8 cellular contexts compared by ENCODE assay signal in genomic region chr1:16493731-16494130, GRCh38. TPM values are rescaled to one million over a fixed set of nuclear protein-coding genes. Genes with fewer than 3 reads are reported as not detected.
"Had no signal": no experiment of that assay in that cellular context is flagged by ENCODE, and none has a peak within 500 bp of the region (broad histone marks: within the 10 kb centered on the region; RNA-seq: fewer than 3 reads in every experiment).

No MANE protein-coding gene starts in this region.

RNA-seq across cellular contexts. Expression of gene RNU1-1, which starts 20.4 kb away (rescaled TPM):
- polyA plus RNA-seq: adrenal gland had no signal

RNA-seq across cellular contexts. Expression of gene SPATA21, which starts 56.5 kb away (rescaled TPM):
- total RNA-seq: activated CD4-positive, alpha-beta T cell treated with anti-CD3 and anti-CD28 coated beads, Interleukin-2, amount 10 ng/mL, durations not matched to agents 24 days and 14 days; activated CD8-positive, alpha-beta memory T cell treated with anti-CD3 and anti-CD28 coated beads, Interleukin-2, amount 10 ng/mL, durations not matched to agents 7 days and 5 days; activated naive CD8-positive, alpha-beta T cell treated with anti-CD3 and anti-CD28 coated beads for 36 hours; activated T-cell treated with anti-CD3 and anti-CD28 coated beads, Interleukin-2, amount 50 U/mL, for 4 hours; adrenal gland; breast epithelium; NCI-H460; PC-9 had no signal
